1 cellular context compared by ENCODE assay signal in genomic region chr9:133329306-133330156, GRCh38.
TF ChIP-seq lines count a peak whose summit lies in the region.

No MANE protein-coding gene starts in this region.

TF ChIP-seq in IMR-90, 13 proteins besides CTCF, POLR2A, EP300 and RAD21:
- 0 out of 2 replicates have a peak, but pooled peaks have one; percentile 26 for TF ChIP-seq SMC3 (IDR thresholded peaks at IDR 0.05; ENCODE audit: low read depth, low read length)
TF ChIP-seq in IMR-90: peak in this region for 1; not testable (repeated sequence) for 12.
